In genomic region chr10:22980822-22981221, GRCh38 we compare ENCODE assay signal across 28 cellular contexts. TPM values are rescaled to one million over a fixed set of nuclear protein-coding genes. Genes with fewer than 3 reads are reported as not detected.
"Had no signal": no experiment of that assay in that cellular context is flagged by ENCODE, and none has a peak within 500 bp of the region (broad histone marks: within the 10 kb centered on the region; RNA-seq: fewer than 3 reads in every experiment).

No MANE protein-coding gene starts in this region.

- H3K27ac ChIP-seq: colonic mucosa, coronary artery, epithelial cell of prostate, esophagus muscularis mucosa, esophagus squamous epithelium, foreskin keratinocyte, gastrocnemius medialis, gastroesophageal sphincter, heart left ventricle, heart right ventricle had no signal

- H3K4me1 ChIP-seq: colonic mucosa, foreskin keratinocyte, gastrocnemius medialis, gastroesophageal sphincter, heart left ventricle, heart right ventricle had no signal

- H3K36me3 ChIP-seq: colonic mucosa, esophagus muscularis mucosa, esophagus squamous epithelium, gastrocnemius medialis, gastroesophageal sphincter, heart left ventricle, heart right ventricle had no signal

- ATAC-seq: effector memory CD8-positive, alpha-beta T cell; esophagus mucosa; foreskin keratinocyte; gastrocnemius medialis; gastroesophageal sphincter; heart left ventricle; heart right ventricle had no signal

- DNase-seq: colonic mucosa; cortex of kidney; dermis blood vessel endothelial cell; dorsolateral prefrontal cortex; effector CD4-positive, alpha-beta T cell; effector CD8-positive, alpha-beta T cell; effector memory CD8-positive, alpha-beta T cell; endodermal cell; erythroblast; esophagus squamous epithelium; foreskin fibroblast; foreskin keratinocyte; foreskin melanocyte; gastrocnemius medialis; glutamatergic neuron; head of caudate nucleus; heart left ventricle; heart right ventricle had no signal

- H3K9me3 ChIP-seq: colonic mucosa, esophagus muscularis mucosa, esophagus squamous epithelium, gastrocnemius medialis, gastroesophageal sphincter, heart left ventricle, heart right ventricle had no signal

- H3K4me3 ChIP-seq: colonic mucosa, coronary artery, esophagus muscularis mucosa, esophagus squamous epithelium, gastrocnemius medialis, gastroesophageal sphincter, heart left ventricle, heart right ventricle had no signal

- H3K27me3 ChIP-seq: colonic mucosa, dorsolateral prefrontal cortex, esophagus muscularis mucosa, esophagus squamous epithelium, gastrocnemius medialis, gastroesophageal sphincter, heart left ventricle had no signal

RNA-seq across cellular contexts. Expression of gene ARMC3, which starts 53.0 kb away (rescaled TPM):
- total RNA-seq: colonic mucosa, dermis blood vessel endothelial cell, dermis microvascular lymphatic vessel endothelial cell, endothelial cell of umbilical vein, esophagus mucosa, esophagus squamous epithelium, fibroblast of lung, fibroblast of villous mesenchyme, foreskin keratinocyte, gastrocnemius medialis, gastroesophageal sphincter, glomerular endothelial cell, heart left ventricle, heart right ventricle had no signal
